In genomic region chr5:150960791-150961396, GRCh38 we compare ENCODE assay signal across 17 cellular contexts. TPM values are rescaled to one million over a fixed set of nuclear protein-coding genes. Genes with fewer than 3 reads are reported as not detected.
"Had no signal": no experiment of that assay in that cellular context is flagged by ENCODE, and none has a peak within 500 bp of the region (broad histone marks: within the 10 kb centered on the region; RNA-seq: fewer than 3 reads in every experiment).

No MANE protein-coding gene starts in this region.

- H3K27ac ChIP-seq: body of pancreas, epithelial cell of prostate, lower lobe of right lung, neutrophil, skin epidermis had no signal

- H3K36me3 ChIP-seq: lower lobe of right lung, neutrophil had no signal

- H3K27me3 ChIP-seq: body of pancreas, neutrophil had no signal

- H3K4me1 ChIP-seq: body of pancreas, lower lobe of right lung had no signal

- DNase-seq: activated CD4-positive, alpha-beta memory T cell treated with anti-CD3 and anti-CD28 coated beads for 36 hours; activated effector memory CD4-positive, alpha-beta T cell treated with anti-CD3 and anti-CD28 coated beads, Interleukin-2, amount 50 U/mL, for 16 hours; activated T-cell treated with anti-CD3 and anti-CD28 coated beads, Interleukin-2, amount 50 U/mL, for 4 hours; amniotic stem cell; body of pancreas; central memory CD4-positive, alpha-beta T cell; effector memory CD8-positive, alpha-beta T cell; hippocampal formation; lower lobe of right lung; naive thymus-derived CD4-positive, alpha-beta T cell; retina had no signal

- H3K4me3 ChIP-seq: body of pancreas, lower lobe of right lung, skin epidermis had no signal

- H3K27ac Mint-ChIP-seq: activated CD4-positive, alpha-beta memory T cell treated with anti-CD3 and anti-CD28 coated beads for 36 hours; activated naive CD4-positive, alpha-beta T cell treated with anti-CD3 and anti-CD28 coated beads, Interleukin-2, amount 50 U/mL, for 72 hours; dendritic cell treated with granulocyte-macrophage colony-stimulating factor and Interleukin-4, amounts not matched to agents 40 ng/mL and 50 ng/mL, for 4 days; effector memory CD8-positive, alpha-beta T cell; naive thymus-derived CD4-positive, alpha-beta T cell had no signal

- H3K4me3 Mint-ChIP-seq: activated CD4-positive, alpha-beta memory T cell treated with anti-CD3 and anti-CD28 coated beads for 36 hours; activated T-cell treated with anti-CD3 and anti-CD28 coated beads, Interleukin-2, amount 50 U/mL, for 4 hours; dendritic cell treated with granulocyte-macrophage colony-stimulating factor and Interleukin-4, amounts not matched to agents 40 ng/mL and 50 ng/mL, for 4 days; effector memory CD8-positive, alpha-beta T cell; naive thymus-derived CD4-positive, alpha-beta T cell had no signal

- ATAC-seq: activated naive CD4-positive, alpha-beta T cell treated with anti-CD3 and anti-CD28 coated beads, Interleukin-2, amount 50 U/mL, for 72 hours; activated T-cell treated with anti-CD3 and anti-CD28 coated beads, Interleukin-2, amount 50 U/mL, for 4 hours; body of pancreas; effector memory CD8-positive, alpha-beta T cell; lower lobe of right lung; naive thymus-derived CD4-positive, alpha-beta T cell had no signal

- FAIRE-seq: urothelium cell line had no signal

- H3K27me3 Mint-ChIP-seq: dendritic cell treated with granulocyte-macrophage colony-stimulating factor and Interleukin-4, amounts not matched to agents 40 ng/mL and 50 ng/mL, for 4 days had no signal

RNA-seq across cellular contexts. Expression of gene GPX3, which starts 59.5 kb away (rescaled TPM):
- total RNA-seq: activated CD4-positive, alpha-beta memory T cell treated with anti-CD3 and anti-CD28 coated beads for 36 hours had no signal
